10 cellular contexts compared by ENCODE assay signal in genomic region chr5:139639619-139640431, GRCh38. TPM values are rescaled to one million over a fixed set of nuclear protein-coding genes. Genes with fewer than 3 reads are reported as not detected.
DNase-seq lines count a peak whose midpoint lies in the region; TF ChIP-seq lines count a peak whose summit lies in the region.
"Had no signal": no experiment of that assay in that cellular context is flagged by ENCODE, and none has a peak within 500 bp of the region (broad histone marks: within the 10 kb centered on the region; RNA-seq: fewer than 3 reads in every experiment).

No MANE protein-coding gene starts in this region.

- H3K27ac ChIP-seq in breast epithelium = peak overlapping the region; percentile 91 to 95
- H3K27ac ChIP-seq in tibial nerve = peak overlapping the region in 2 of 4 donors; percentile 93 to 94
- H3K27ac ChIP-seq: uterus had no signal

- H3K4me3 ChIP-seq in breast epithelium (no peak overlapping the region), tibial nerve (no peak overlapping the region)
- H3K4me3 ChIP-seq: uterus had no signal

- no peaks in the 10 kb centered on the region for H3K36me3 ChIP-seq in breast epithelium
- H3K36me3 ChIP-seq in tibial nerve = no peaks in the 10 kb centered on the region
- H3K36me3 ChIP-seq: uterus had no signal

- peak overlapping the region; percentile 82 to 95 (median 91) for H3K27ac Mint-ChIP-seq in nephron

- H3K27me3 ChIP-seq in breast epithelium (no peaks in the 10 kb centered on the region), tibial nerve (no peaks in the 10 kb centered on the region)
- H3K27me3 ChIP-seq: uterus had no signal

- intact Hi-C loops in breast epithelium (cut with DNase I; ENCODE audit: low total_unique reads) = loop anchor here (10.0 kb wide), 1 partner anchor 55 kb away; no protein-coding TSS in a partner anchor

- H3K4me1 ChIP-seq in breast epithelium (peaks cover 5 to 35% of the 10 kb centered on the region in 2 donors), tibial nerve (peaks cover 5 to 85% (median 50%) of the 10 kb centered on the region in 4 donors)

- 84 to 87% methylated on average over 5 to 10 of the region's 11 CpGs for WGBS in tibial nerve, 2 donors

- H3K9me3 Mint-ChIP-seq in nephron = no peaks in the 10 kb centered on the region
- H3K9me3 Mint-ChIP-seq: central memory CD8-positive, alpha-beta T cell had no signal

- 0 out of 2 replicates have a peak, but pooled peaks have one; percentile 3 for TF ChIP-seq RAD21 in Ishikawa (IDR thresholded peaks at IDR 0.05; ENCODE audit: low read depth)

- H3K4me3 Mint-ChIP-seq in nephron = peak overlapping the region in 2 of 3 experiments; percentile 46 to 52

- H3K36me3 Mint-ChIP-seq in nephron (ENCODE audit: low read depth) = no peaks in the 10 kb centered on the region

- peak; percentile 52 for DNase-seq in Caki2 (ENCODE audit: low read depth)
- DNase-seq in breast epithelium (ENCODE audit: low spot score in 2 of 2) = no peak
- no peak for DNase-seq in SKM-1 (lab: John Stamatoyannopoulos, UW; ENCODE audit: unreplicated experiment)
- no peak for DNase-seq in DMS 273 (lab: John Stamatoyannopoulos, UW; ENCODE audit: unreplicated experiment)
- no peak for DNase-seq in GM19240 (ENCODE audit: insufficient read length, low spot score)
- DNase-seq in tibial nerve (ENCODE audit: low spot score in 2 of 2) = no peak

- TF ChIP-seq POLR2A in breast epithelium (IDR thresholded peaks at IDR 0.05) = no peak
- TF ChIP-seq POLR2A in tibial nerve (IDR thresholded peaks at IDR 0.05) = no peak

- TF ChIP-seq EP300 in Ishikawa (IDR thresholded peaks at IDR 0.05; ENCODE audit: borderline replicate concordance) (no peak), tibial nerve (IDR thresholded peaks at IDR 0.05) (no peak)

- in situ Hi-C loops in Caki2 (cut with HindIII; ENCODE audit: low pct_unique_long_range_greater_than_20kb, low sequenced_read_pairs) = no loop called here

- peaks cover 88% of the 10 kb centered on the region for H3K4me1 Mint-ChIP-seq in nephron

- no peak for TF ChIP-seq CTCF in breast epithelium (IDR thresholded peaks at IDR 0.05)
- no peak for TF ChIP-seq CTCF in nephron (IDR thresholded peaks at IDR 0.05; ENCODE audit: unreplicated experiment in 3 of 3)
- TF ChIP-seq CTCF in tibial nerve (IDR thresholded peaks at IDR 0.05) = no peak

- peaks cover 5% of the 10 kb centered on the region for H3K27me3 Mint-ChIP-seq in nephron (ENCODE audit: low read depth)
- H3K27me3 Mint-ChIP-seq: central memory CD8-positive, alpha-beta T cell had no signal

- H3K9me3 ChIP-seq in breast epithelium (no peaks in the 10 kb centered on the region), tibial nerve (no peaks in the 10 kb centered on the region)
- H3K9me3 ChIP-seq: uterus had no signal

TF ChIP-seq in Ishikawa, 13 proteins besides CTCF, POLR2A, EP300 and RAD21:
- TF ChIP-seq MAX (IDR thresholded peaks at IDR 0.05) (0 out of 2 replicates have a peak, but pooled peaks have one; percentile 20), TAF1 (IDR thresholded peaks at IDR 0.05; ENCODE audit: low read depth) (no peak), ZBTB7A (IDR thresholded peaks at IDR 0.05; ENCODE audit: low read depth) (peak; percentile 35; the same call in 1 of the 2 replicates), NFIC (IDR thresholded peaks at IDR 0.05) (peak; percentile 84)

RNA-seq across cellular contexts. Expression of gene CXXC5, which starts 8.3 kb away (rescaled TPM):
- 71.9 and 96.8 TPM in 2 replicates for total RNA-seq in Caki2 (2014; rRNA removed; shearing (Covaris generic); ENCODE audit: low replicate concordance)
- total RNA-seq in breast epithelium (10 to 100 TPM; 33.9 to 66.9 (median 38.3) TPM), tibial nerve (10 to 100 TPM; 45.0 to 80.4 (median 67.0) TPM)
